ENCODE assay signal across 18 cellular contexts in genomic region chr4:156201050-156201449, GRCh38.
DNase-seq lines count a peak whose midpoint lies in the region; ATAC-seq and TF ChIP-seq lines count a peak whose summit lies in the region.
"Had no signal": no experiment of that assay in that cellular context is flagged by ENCODE, and none has a peak within 500 bp of the region (broad histone marks: within the 10 kb centered on the region; RNA-seq: fewer than 3 reads in every experiment).

No MANE protein-coding gene starts in this region.

- H3K4me3 ChIP-seq in gastroesophageal sphincter: no peak overlapping the region
- H3K4me3 ChIP-seq: adrenal gland, gastrocnemius medialis, GM23248, sigmoid colon, thoracic aorta had no signal

- H3K9me3 ChIP-seq in gastroesophageal sphincter: no peaks in the 10 kb centered on the region
- H3K9me3 ChIP-seq: adrenal gland, gastrocnemius medialis, sigmoid colon, thoracic aorta had no signal

- DNase-seq in cerebellum (ENCODE audit: low spot score) (no peak), NCI-H1694 treated with DMSO at 0.1 percent for 48 hours (lab: John Stamatoyannopoulos, UW) (no peak)
- no peak for DNase-seq in effector CD8-positive, alpha-beta T cell (lab: John Stamatoyannopoulos, UW)
- DNase-seq: adrenal gland, gastrocnemius medialis, GM23248, kidney glomerular epithelial cell, naive B cell, NCI-H2107, RPMI8226, sigmoid colon, T1000 had no signal

- no peak overlapping the region for H3K27ac ChIP-seq in gastroesophageal sphincter
- H3K27ac ChIP-seq: adrenal gland, gastrocnemius medialis, GM23248, sigmoid colon, thoracic aorta had no signal

- H3K27me3 ChIP-seq in gastroesophageal sphincter: no peaks in the 10 kb centered on the region
- H3K27me3 ChIP-seq: adrenal gland, gastrocnemius medialis, sigmoid colon had no signal

- TF ChIP-seq EP300 in gastroesophageal sphincter (IDR thresholded peaks at IDR 0.05): no peak

- TF ChIP-seq POLR2A in GM18505 (IDR thresholded peaks at IDR 0.05; ENCODE audit: borderline replicate concordance, extremely low read depth, insufficient read depth, insufficient read length) (no peak), gastroesophageal sphincter (IDR thresholded peaks at IDR 0.05) (no peak)

- TF ChIP-seq CTCF in gastroesophageal sphincter (IDR thresholded peaks at IDR 0.05): no peak

- no peaks in the 10 kb centered on the region for H3K36me3 ChIP-seq in gastroesophageal sphincter
- H3K36me3 ChIP-seq: adrenal gland, gastrocnemius medialis, sigmoid colon, thoracic aorta had no signal

- H3K4me1 ChIP-seq in gastroesophageal sphincter: no peaks in the 10 kb centered on the region
- H3K4me1 ChIP-seq: adrenal gland, gastrocnemius medialis, sigmoid colon had no signal

- ATAC-seq in GM18505 (IDR thresholded peaks at IDR 0.05; ENCODE audit: unreplicated experiment) (peak; percentile 98), GM19463 (IDR thresholded peaks at IDR 0.05; ENCODE audit: unreplicated experiment) (peak; percentile 86), HG02840 (IDR thresholded peaks at IDR 0.05; ENCODE audit: low FRiP score, unreplicated experiment) (peak; percentile 92), HG03439 (IDR thresholded peaks at IDR 0.05; ENCODE audit: unreplicated experiment) (peak; percentile 97), gastroesophageal sphincter (no peak)
- ATAC-seq: gastrocnemius medialis had no signal
